Comparison of ENCODE assay signal across 16 cellular contexts in genomic region chr13:40452038-40452666, GRCh38.
DNase-seq lines count a peak whose midpoint lies in the region; ATAC-seq and TF ChIP-seq lines count a peak whose summit lies in the region.
"Had no signal": no experiment of that assay in that cellular context is flagged by ENCODE, and none has a peak within 500 bp of the region (broad histone marks: within the 10 kb centered on the region; RNA-seq: fewer than 3 reads in every experiment).

No MANE protein-coding gene starts in this region.

- peaks cover 8% of the 10 kb centered on the region for H3K4me1 Mint-ChIP-seq in activated CD8-positive, alpha-beta memory T cell treated with anti-CD3 and anti-CD28 coated beads, Interleukin-2, amount 10 ng/mL, durations not matched to agents 7 days and 5 days
- peaks cover 52% of the 10 kb centered on the region for H3K4me1 Mint-ChIP-seq in activated B cell treated with CpG ODN at 0.5 μM for 24 hours

- no peaks in the 10 kb centered on the region for H3K9me3 ChIP-seq in thyroid gland
- H3K9me3 ChIP-seq: A549, gastroesophageal sphincter had no signal

- peak overlapping the region; percentile 6 to 64 (median 27) for H3K27ac ChIP-seq in thyroid gland
- H3K27ac ChIP-seq: gastroesophageal sphincter, psoas muscle had no signal

- 86 to 88% methylated on average over 5 of the region's 5 CpGs for WGBS in thyroid gland, 2 donors

- H3K36me3 Mint-ChIP-seq in activated CD8-positive, alpha-beta memory T cell treated with anti-CD3 and anti-CD28 coated beads, Interleukin-2, amount 10 ng/mL, durations not matched to agents 7 days and 5 days, result no peaks in the 10 kb centered on the region
- no peaks in the 10 kb centered on the region for H3K36me3 Mint-ChIP-seq in activated B cell treated with CpG ODN at 0.5 μM for 24 hours (ENCODE audit: low read depth)

- no peaks in the 10 kb centered on the region for H3K36me3 ChIP-seq in thyroid gland
- H3K36me3 ChIP-seq: gastroesophageal sphincter had no signal

- intact Hi-C loops in activated B cell treated with CpG ODN at 0.5 μM for 24 hours (cut with micrococcal nuclease), result no loop called here
- intact Hi-C loops in thyroid gland (cut with DNase I), result no loop called here

- no peaks in the 10 kb centered on the region for H3K27me3 ChIP-seq in thyroid gland
- H3K27me3 ChIP-seq: gastroesophageal sphincter had no signal

- no peak overlapping the region for H3K4me3 ChIP-seq in thyroid gland (replicated peaks in 1 of 3)
- H3K4me3 ChIP-seq: A549, gastroesophageal sphincter, psoas muscle had no signal

- H3K4me3 Mint-ChIP-seq in activated CD8-positive, alpha-beta memory T cell treated with anti-CD3 and anti-CD28 coated beads, Interleukin-2, amount 10 ng/mL, durations not matched to agents 7 days and 5 days, result no peak overlapping the region
- H3K4me3 Mint-ChIP-seq in activated B cell treated with CpG ODN at 0.5 μM for 24 hours, result no peak overlapping the region
- H3K4me3 Mint-ChIP-seq: central memory CD8-positive, alpha-beta T cell had no signal

- H3K27ac Mint-ChIP-seq in activated CD8-positive, alpha-beta memory T cell treated with anti-CD3 and anti-CD28 coated beads, Interleukin-2, amount 10 ng/mL, durations not matched to agents 7 days and 5 days, result no peak overlapping the region
- H3K27ac Mint-ChIP-seq in activated B cell treated with CpG ODN at 0.5 μM for 24 hours, result peak overlapping the region; percentile 25
- H3K27ac Mint-ChIP-seq: activated naive CD4-positive, alpha-beta T cell treated with anti-CD3 and anti-CD28 coated beads, Interleukin-2, amount 50 U/mL, for 72 hours had no signal

- H3K4me1 ChIP-seq in thyroid gland, result peaks cover 18 to 21% of the 10 kb centered on the region in 2 donors
- H3K4me1 ChIP-seq: gastroesophageal sphincter, psoas muscle had no signal

- no peak for ATAC-seq in activated CD8-positive, alpha-beta memory T cell treated with anti-CD3 and anti-CD28 coated beads, Interleukin-2, amount 10 ng/mL, durations not matched to agents 7 days and 5 days
- ATAC-seq in activated B cell treated with CpG ODN at 0.5 μM for 24 hours (ENCODE audit: low read depth), result peak; percentile 52
- peak; percentile 56 for ATAC-seq in left lobe of liver
- ATAC-seq: A549, gastroesophageal sphincter, SK-N-SH treated with all-trans-retinoic acid at 6 μM for 48 hours had no signal

- peak; percentile 24 for DNase-seq in activated CD8-positive, alpha-beta memory T cell treated with anti-CD3 and anti-CD28 coated beads for 24 hours
- DNase-seq in activated CD8-positive, alpha-beta memory T cell treated with anti-CD3 and anti-CD28 coated beads, Interleukin-2, amount 10 ng/mL, durations not matched to agents 7 days and 5 days, result no peak
- DNase-seq in activated B cell treated with CpG ODN at 0.5 μM for 24 hours (no peak), left lobe of liver (ENCODE audit: low spot score) (no peak), thyroid gland (no peak), SIG-M5 treated with dmso at 0.1 percent for 504 hours (lab: John Stamatoyannopoulos, UW; ENCODE audit: unreplicated experiment) (no peak), NCI-H82 (lab: John Stamatoyannopoulos, UW) (no peak)
- DNase-seq in stimulated activated naive CD4-positive, alpha-beta T cell (lab: John Stamatoyannopoulos, UW), result no peak
- DNase-seq: MM.1S; psoas muscle; stimulated activated CD4-positive, alpha-beta T cell treated with anti-CD3 and anti-CD28 coated beads, Interleukin-1b, Interleukin-23, amount 100 ng/mL, for 48 hours had no signal

- POLR2A ChIA-PET in activated B cell treated with CpG ODN at 0.5 μM for 24 hours (lab: Charles Lee), result interaction anchor here (1.3 kb wide), 1 partner anchor 215 kb away, joined by 4 read pairs; no protein-coding TSS in a partner anchor

- TF ChIP-seq CTCF in activated B cell treated with CpG ODN at 0.5 μM for 24 hours (IDR thresholded peaks at IDR 0.05), result no peak
- TF ChIP-seq CTCF in thyroid gland (IDR thresholded peaks at IDR 0.05), result no peak

- H3K27me3 Mint-ChIP-seq in activated CD8-positive, alpha-beta memory T cell treated with anti-CD3 and anti-CD28 coated beads, Interleukin-2, amount 10 ng/mL, durations not matched to agents 7 days and 5 days, result no peaks in the 10 kb centered on the region
- H3K27me3 Mint-ChIP-seq in activated B cell treated with CpG ODN at 0.5 μM for 24 hours, result no peaks in the 10 kb centered on the region
- H3K27me3 Mint-ChIP-seq: central memory CD8-positive, alpha-beta T cell had no signal

- CTCF ChIA-PET in activated CD8-positive, alpha-beta memory T cell treated with anti-CD3 and anti-CD28 coated beads, Interleukin-2, amount 10 ng/mL, durations not matched to agents 7 days and 5 days (lab: Charles Lee), result interaction anchor here (1.2 kb wide), 1 partner anchor 279 kb away, joined by 3 read pairs; no protein-coding TSS in a partner anchor
- CTCF ChIA-PET in activated B cell treated with CpG ODN at 0.5 μM for 24 hours (lab: Charles Lee), result no interaction called here

- H3K9me3 Mint-ChIP-seq in activated CD8-positive, alpha-beta memory T cell treated with anti-CD3 and anti-CD28 coated beads, Interleukin-2, amount 10 ng/mL, durations not matched to agents 7 days and 5 days (ENCODE audit: low read depth), result no peaks in the 10 kb centered on the region
- H3K9me3 Mint-ChIP-seq in activated B cell treated with CpG ODN at 0.5 μM for 24 hours, result peaks cover 8% of the 10 kb centered on the region

- no peak for TF ChIP-seq POLR2A in thyroid gland (IDR thresholded peaks at IDR 0.05)
